ENCODE assay signal across 1 cellular context in genomic region chr4:39613093-39613656, GRCh38.
TF ChIP-seq lines count a peak whose summit lies in the region.

No MANE protein-coding gene starts in this region.

TF ChIP-seq in GM12878, 131 proteins besides CTCF, POLR2A, EP300 and RAD21 (continued from another document and continues in another):
- TF ChIP-seq NKRF (conservative IDR thresholded peaks at IDR 0.05) (no peak; the same call in 1 of the 2 replicates), ELK1 (IDR thresholded peaks at IDR 0.05; ENCODE audit: low read depth, low read length) (no peak), IRF4 (IDR thresholded peaks at IDR 0.05; ENCODE audit: low read depth, low read length) (no peak), IKZF1 (conservative IDR thresholded peaks at IDR 0.05) (peak; percentile 38; the same call in 1 of the 2 replicates), SIX5 (IDR thresholded peaks at IDR 0.05; ENCODE audit: low read depth, low read length, severe bottlenecking) (no peak), IRF5 (IDR thresholded peaks at IDR 0.05; ENCODE audit: borderline replicate concordance) (no peak), ZBTB33 (IDR thresholded peaks at IDR 0.05) (no peak), RAD51 (IDR thresholded peaks at IDR 0.05) (no peak), PBX3 (IDR thresholded peaks at IDR 0.05; ENCODE audit: insufficient replicate concordance, low read depth, low read length) (no peak), HCFC1 (IDR thresholded peaks at IDR 0.05; ENCODE audit: low read length) (no peak), USF2 (IDR thresholded peaks at IDR 0.05; ENCODE audit: borderline replicate concordance, low read depth, low read length) (no peak), KAT2A (conservative IDR thresholded peaks at IDR 0.05; ENCODE audit: control insufficient read depth, low read depth, low read length) (no peak), CUX1 (IDR thresholded peaks at IDR 0.05; ENCODE audit: insufficient replicate concordance, low read depth, low read length) (no peak), E2F8 (IDR thresholded peaks at IDR 0.05; ENCODE audit: low read depth, partially characterized antibody) (no peak), MEF2B (IDR thresholded peaks at IDR 0.05; ENCODE audit: partially characterized antibody, poor library complexity, severe bottlenecking) (peak; percentile 92), ZNF687 (IDR thresholded peaks at IDR 0.05) (peak; percentile 54), ZBED1 (IDR thresholded peaks at IDR 0.05; ENCODE audit: borderline replicate concordance) (no peak), SMC3 (IDR thresholded peaks at IDR 0.05; ENCODE audit: borderline replicate concordance, low read length) (no peak), BCL11A (IDR thresholded peaks at IDR 0.05; ENCODE audit: low read depth, low read length) (no peak), SIN3A (IDR thresholded peaks at IDR 0.05; ENCODE audit: low read depth, low read length) (no peak), CREM (IDR thresholded peaks at IDR 0.05; ENCODE audit: low read depth) (no peak), SKIL (IDR thresholded peaks at IDR 0.05; ENCODE audit: low read depth, poor library complexity, severe bottlenecking) (peak; percentile 79), TARDBP (IDR thresholded peaks at IDR 0.05; ENCODE audit: borderline replicate concordance) (no peak), BHLHE40 (IDR thresholded peaks at IDR 0.05; ENCODE audit: borderline replicate concordance in 1 of 2, low read depth in 2 of 2, low read length in 1 of 2) (peak in 1 of 2 experiments; percentile 7; a peak in 1 of 4 replicates), SREBF1 (IDR thresholded peaks at IDR 0.05; ENCODE audit: low read length) (no peak), NFXL1 (IDR thresholded peaks at IDR 0.05; ENCODE audit: borderline replicate concordance) (no peak), WRNIP1 (IDR thresholded peaks at IDR 0.05; ENCODE audit: borderline replicate concordance, low read depth, low read length) (no peak), CBFB (IDR thresholded peaks at IDR 0.05; ENCODE audit: low read depth) (peak; percentile 49; the same call in 1 of the 2 replicates), ATF7 (IDR thresholded peaks at IDR 0.05; ENCODE audit: low read depth) (no peak; the same call in 1 of the 2 replicates), NR2F1 (conservative IDR thresholded peaks at IDR 0.05) (peak; percentile 73), SP1 (IDR thresholded peaks at IDR 0.05; ENCODE audit: low read depth, low read length) (no peak), POU2F2 (IDR thresholded peaks at IDR 0.05; ENCODE audit: borderline replicate concordance, low read depth, low read length) (peak; percentile 89)
